8 cellular contexts compared by ENCODE assay signal in the genomic region with DNA sequence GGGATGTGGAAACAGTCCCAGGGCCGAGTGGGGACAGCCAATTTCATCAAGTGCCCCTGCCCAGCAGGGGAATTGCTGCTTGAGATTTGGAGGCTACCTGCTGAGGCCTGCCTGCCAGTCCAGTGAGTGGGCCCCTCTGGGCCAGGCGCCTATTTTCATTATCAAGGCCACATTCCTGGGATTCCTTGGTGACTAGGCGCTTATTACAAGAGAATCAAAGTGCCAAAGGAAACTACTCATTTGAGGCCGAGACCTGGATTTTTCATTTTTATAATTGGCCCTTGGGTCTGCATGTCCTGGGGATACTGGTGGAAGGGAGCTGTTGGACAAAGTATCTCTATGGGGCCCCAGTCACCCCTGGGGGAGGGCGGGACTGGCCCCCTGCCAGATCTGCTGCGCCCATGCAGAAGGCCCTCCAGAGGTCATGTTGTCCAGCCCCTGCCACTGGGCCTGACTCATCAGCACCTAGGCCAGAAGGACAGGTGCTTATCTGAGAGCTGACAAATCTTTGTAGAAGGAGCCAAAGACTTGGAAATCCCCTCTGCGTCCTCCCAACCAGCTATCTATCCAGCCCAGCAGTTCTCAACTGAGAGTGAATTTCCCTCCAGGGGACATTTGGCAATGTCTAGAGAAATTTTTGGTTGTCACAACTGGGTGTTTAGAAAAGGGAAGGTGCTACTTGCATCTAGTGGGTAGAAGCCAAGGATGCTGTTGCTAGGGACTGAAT.
A peak's percentile ranks its signal among the peaks of the same experiment; 100 is the strongest.
DNase-seq lines count a peak whose midpoint lies in the region; ATAC-seq and TF ChIP-seq lines count a peak whose summit lies in the region.

No MANE protein-coding gene starts in this region.

- no peak for TF ChIP-seq CTCF in AG04449 (IDR thresholded peaks at IDR 0.05; ENCODE audit: insufficient read depth, low read length, missing control alignments)

- DNase-seq in AG04449 (ENCODE audit: low read depth, low spot score) (peak; percentile 16), HCEC 1CT (peak; percentile 61), T1000 (lab: John Stamatoyannopoulos, UW) (peak; percentile 85), iPS DF 19.7 (ENCODE audit: low read depth, low spot score) (peak; percentile 38), NCI-H748 (lab: John Stamatoyannopoulos, UW; ENCODE audit: unreplicated experiment) (no peak), cortex of kidney (lab: John Stamatoyannopoulos, UW) (no peak), germinal center (ENCODE audit: low spot score) (no peak)

- ATAC-seq in HG03354 (IDR thresholded peaks at IDR 0.05; ENCODE audit: poor library complexity, severe bottlenecking, unreplicated experiment): no peak

- no peak overlapping the region for H3K4me3 ChIP-seq in AG04449 (ENCODE audit: low read depth, low read length)

- POLR2A ChIA-PET in AG04449 (lab: Yijun Ruan, JAX): no interaction called here

- CTCF ChIA-PET in AG04449 (lab: Yijun Ruan, JAX): no interaction called here

Comparison
In these comparisons a context has a peak if more than half of its experiments do, and no peak if none do; other contexts are left out.
1. DNase-seq: peak in AG04449 (single experiment), HCEC 1CT (single experiment), T1000 (single experiment) and iPS DF 19.7 (single experiment); none in NCI-H748 (single experiment), cortex of kidney (single experiment) and germinal center (single experiment).